In the genomic region with DNA sequence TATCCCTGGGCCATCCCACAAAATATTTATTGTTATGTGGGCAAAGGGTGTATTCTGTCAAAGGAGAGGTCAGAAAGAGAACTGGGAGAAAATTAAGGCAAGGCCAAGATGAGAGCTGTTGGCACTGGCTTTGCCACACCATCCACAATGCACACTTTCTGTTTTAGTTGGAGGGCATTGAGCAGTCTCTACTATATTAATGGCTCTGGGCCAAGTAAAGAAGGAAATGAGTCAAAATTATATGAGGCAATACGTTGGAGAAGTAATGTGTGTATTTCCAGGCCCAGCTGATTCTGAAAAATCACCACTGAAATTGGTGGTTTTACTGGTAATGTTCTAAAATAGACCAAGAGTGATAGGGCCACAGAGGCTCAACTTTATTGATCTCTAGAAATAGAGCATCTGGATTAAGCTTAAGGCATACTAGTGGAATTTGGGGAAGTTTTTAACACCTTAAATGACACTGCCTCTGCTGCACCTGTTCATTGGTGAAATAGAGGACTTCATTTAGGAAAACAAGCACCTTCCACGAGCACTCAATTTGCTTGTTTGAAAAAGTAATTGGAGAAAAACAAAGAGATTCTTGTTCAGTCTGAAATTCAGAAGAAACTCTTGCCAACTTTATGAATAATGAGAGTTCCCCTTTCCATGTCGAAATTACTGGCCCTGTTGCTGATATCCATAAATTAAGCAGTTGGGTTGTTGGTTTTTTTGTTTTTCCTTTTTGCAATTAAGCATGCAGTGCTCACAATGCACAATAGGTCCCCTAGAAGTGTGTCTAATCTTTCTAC, we compare ENCODE assay signal across 1 cellular context.
TF ChIP-seq lines count a peak whose summit lies in the region.

No MANE protein-coding gene starts in this region.

TF ChIP-seq in GM23338, 12 proteins besides CTCF, POLR2A, EP300 and RAD21 (continued from another document):
- no peak for TF ChIP-seq ZNF114 (CRISPR knock-in tag; IDR thresholded peaks at IDR 0.05)
- TF ChIP-seq JUNB (IDR thresholded peaks at IDR 0.05; ENCODE audit: unreplicated experiment): no peak
- TF ChIP-seq EZH2 (IDR thresholded peaks at IDR 0.05; ENCODE audit: low read depth, unreplicated experiment): no peak
- TF ChIP-seq NANOG (IDR thresholded peaks at IDR 0.05; ENCODE audit: borderline replicate concordance): no peak
- TF ChIP-seq CREB1 (CRISPR knock-in tag; IDR thresholded peaks at IDR 0.05; ENCODE audit: low read depth): no peak
- TF ChIP-seq EZH2phosphoT487 (IDR thresholded peaks at IDR 0.05; ENCODE audit: unreplicated experiment): no peak
TF ChIP-seq in GM23338: peak in this region for 0.
